Comparison of ENCODE assay signal across 18 cellular contexts in the genomic region with DNA sequence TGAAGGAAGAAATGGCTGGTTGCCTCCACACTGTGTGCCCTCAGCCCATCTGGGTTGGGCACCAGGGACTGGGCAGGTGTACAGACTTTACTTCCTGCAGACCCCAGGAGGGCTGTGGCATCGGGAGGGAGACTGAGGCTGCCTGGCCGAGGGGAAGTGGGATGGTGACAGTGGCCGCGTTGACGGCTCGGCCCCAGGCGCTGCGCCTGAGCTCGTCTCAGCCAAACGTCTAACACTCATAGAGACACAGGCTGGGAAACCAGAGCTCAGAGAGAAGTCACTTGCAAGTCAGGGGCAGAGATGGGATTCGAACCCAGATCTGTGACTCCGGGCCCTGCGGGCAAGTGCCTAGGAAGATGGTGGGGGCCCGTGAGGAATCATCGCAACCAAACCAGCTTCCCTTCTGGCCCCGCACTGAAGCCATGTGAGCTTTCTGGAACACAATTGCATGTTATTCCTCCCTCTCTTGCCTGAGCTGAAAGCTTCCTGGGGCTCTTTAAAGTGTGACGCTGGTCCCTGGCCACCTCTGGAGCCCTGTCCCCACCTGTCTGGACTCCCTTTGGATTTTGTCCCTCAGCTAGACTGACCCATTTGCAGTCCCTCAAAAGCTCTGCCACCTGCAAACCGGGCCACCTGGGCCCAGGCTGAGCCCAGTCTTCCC. TPM values are rescaled to one million over a fixed set of nuclear protein-coding genes. Genes with fewer than 3 reads are reported as not detected.
DNase-seq lines count a peak whose midpoint lies in the region; ATAC-seq and TF ChIP-seq lines count a peak whose summit lies in the region.
"Had no signal": no experiment of that assay in that cellular context is flagged by ENCODE, and none has a peak within 500 bp of the region (broad histone marks: within the 10 kb centered on the region; RNA-seq: fewer than 3 reads in every experiment).

No MANE protein-coding gene starts in this region.

- intact Hi-C loops in Panc1 (cut with micrococcal nuclease; ENCODE audit: unreplicated experiment): no loop called here

- H2BK5ac ChIP-seq in neuronal stem cell (ENCODE audit: low read length): peak overlapping the region; percentile 93

- no peak overlapping the region for H4K8ac ChIP-seq in neuronal stem cell (ENCODE audit: low read depth, low read length)

- H3K14ac ChIP-seq in neuronal stem cell (ENCODE audit: low read length): no peak overlapping the region

- peak overlapping the region; percentile 90 for H3K18ac ChIP-seq in neuronal stem cell (ENCODE audit: low read length)

- POLR2A ChIA-PET in Panc1 (lab: Charles Lee): no interaction called here

- H3K23ac ChIP-seq in neuronal stem cell (ENCODE audit: low read depth, low read length, poor library complexity): peak overlapping the region; percentile 46

- H3K4ac ChIP-seq in neuronal stem cell (ENCODE audit: low read length): no peak overlapping the region

- peak overlapping the region; percentile 33 for H3K9ac ChIP-seq in neuronal stem cell (ENCODE audit: low read depth, low read length, poor library complexity)

- no peak for DNase-seq in Panc1 (ENCODE audit: low read depth, low spot score)
- peak; percentile 5 for DNase-seq in iPS-NIHi7 (ENCODE audit: extremely low spot score)
- no peak for DNase-seq in neuronal stem cell (ENCODE audit: low spot score)
- DNase-seq in NCI-H146 treated with DMSO at 0.1 percent for 48 hours (lab: John Stamatoyannopoulos, UW; ENCODE audit: unreplicated experiment): no peak
- DNase-seq in T1000 (lab: John Stamatoyannopoulos, UW): no peak
- DNase-seq: ACHN; BE2C; C1 segment of cervical spinal cord; Caco-2; CD4-positive, CD25-positive, alpha-beta regulatory T cell; CD8-positive, alpha-beta memory T cell; GDM1; GOT3; H9; IMR-90 had no signal

- ATAC-seq in Panc1 (0 out of 2 replicates have a peak, but pooled peaks have one; percentile 34), HG03095 (IDR thresholded peaks at IDR 0.05; ENCODE audit: unreplicated experiment) (no peak)
- ATAC-seq: K562 had no signal

- no peaks in the 10 kb centered on the region for H3K79me1 ChIP-seq in neuronal stem cell (ENCODE audit: low read depth, low read length)

- no TSS peak for BruUV-seq in Panc1 (replicated peaks; lab: Mats Ljungman, UMichigan)

- peak overlapping the region; percentile 97 for H2BK12ac ChIP-seq in neuronal stem cell (ENCODE audit: low read length)

- H3K27ac ChIP-seq in Panc1 (ENCODE audit: low read length) (no peak overlapping the region), neuronal stem cell (replicated peaks; ENCODE audit: low read length) (no peak overlapping the region)
- H3K27ac ChIP-seq: HL-60 had no signal

- H2AK5ac ChIP-seq in neuronal stem cell (ENCODE audit: low read depth, low read length): peak overlapping the region; percentile 82

- peak overlapping the region; percentile 88 for H2BK15ac ChIP-seq in neuronal stem cell (ENCODE audit: low read length)

- no CpG with 5 or more reads among the region's 18 CpGs for WGBS in neuronal stem cell (ENCODE audit: extremely low coverage in 2 of 2, insufficient read length in 2 of 2, insufficient replicate concordance in 1 of 2), 2 donors

- peak overlapping the region; percentile 81 for H2BK120ac ChIP-seq in neuronal stem cell (ENCODE audit: low read depth, low read length)

- no peak overlapping the region for H3K4me3 ChIP-seq in Panc1 (ENCODE audit: low read depth in 2 of 2, low read length in 2 of 2)
- H3K4me3 ChIP-seq in neuronal stem cell (ENCODE audit: low read length in 2 of 2): no peak overlapping the region
- H3K4me3 ChIP-seq: K562 had no signal

- peak overlapping the region; percentile 61 for H4K91ac ChIP-seq in neuronal stem cell (ENCODE audit: low read depth, low read length, poor library complexity)

- in situ Hi-C loops in Panc1 (cut with HindIII; ENCODE audit: low pct_unique_long_range_greater_than_20kb, low sequenced_read_pairs): no loop called here

- H3K9me3 ChIP-seq in Panc1 (ENCODE audit: control insufficient read depth, insufficient read depth, low read depth, low read length) (no peaks in the 10 kb centered on the region), neuronal stem cell (replicated peaks in 1 of 2; ENCODE audit: control insufficient read depth in 2 of 2, insufficient read depth in 1 of 2, low read depth in 1 of 2, low read length in 2 of 2) (no peaks in the 10 kb centered on the region)
- H3K9me3 ChIP-seq: BE2C, Caco-2 had no signal

- H3K4me2 ChIP-seq in neuronal stem cell (ENCODE audit: insufficient read depth, low read length, poor library complexity, severe bottlenecking): no peak overlapping the region

- H3K36me3 ChIP-seq in Panc1 (ENCODE audit: control insufficient read depth, insufficient read depth, low read length) (no peaks in the 10 kb centered on the region), neuronal stem cell (replicated peaks in 1 of 2; ENCODE audit: control insufficient read depth in 2 of 2, insufficient read depth in 2 of 2, low read length in 2 of 2) (no peaks in the 10 kb centered on the region)
- H3K36me3 ChIP-seq: BE2C had no signal

- H3K4me1 ChIP-seq in Panc1 (ENCODE audit: control insufficient read depth, insufficient read depth, low read length) (no peaks in the 10 kb centered on the region), neuronal stem cell (ENCODE audit: control insufficient read depth in 2 of 2, insufficient read depth in 1 of 2, low read depth in 1 of 2, low read length in 2 of 2) (peaks cover 7 to 26% of the 10 kb centered on the region in 2 donors)
- H3K4me1 ChIP-seq: BE2C had no signal

- CTCF ChIA-PET in Panc1 (lab: Charles Lee): no interaction called here

- no peak for TF ChIP-seq CTCF in Panc1 (IDR thresholded peaks at IDR 0.05)

- H3K27me3 ChIP-seq in Panc1 (ENCODE audit: control insufficient read depth, insufficient read depth, low read length) (no peaks in the 10 kb centered on the region), neuronal stem cell (ENCODE audit: control insufficient read depth in 3 of 3, insufficient read depth in 3 of 3, low read depth in 1 of 3, low read length in 3 of 3) (peaks cover 0 to 10% (median 0%) of the 10 kb centered on the region in 3 experiments)
- H3K27me3 ChIP-seq: BE2C had no signal

- no peak overlapping the region for H2AFZ ChIP-seq in neuronal stem cell (ENCODE audit: low read length)

RNA-seq across cellular contexts. Expression of a gene that starts 53.1 kb away (rescaled TPM):
- total RNA-seq in Panc1 (2021; ENCODE audit: unreplicated experiment): 46.6 TPM
- polyA plus RNA-seq in Panc1 (2012; ENCODE audit: insufficient read length): 73.9 TPM
- 34.2 TPM for polyA plus RNA-seq in neuronal stem cell (2013, experiment 1 of 2)
- 35.1 TPM for polyA plus RNA-seq in neuronal stem cell (2013, experiment 2 of 2)
